ENCODE assay signal across 1 cellular context in genomic region chr2:8684885-8685696, GRCh38.
TF ChIP-seq lines count a peak whose summit lies in the region.

No MANE protein-coding gene starts in this region.

TF ChIP-seq in GM12878, 131 proteins besides CTCF, POLR2A, EP300 and RAD21 (continued from another document):
- TF ChIP-seq E4F1 (IDR thresholded peaks at IDR 0.05; ENCODE audit: borderline replicate concordance, partially characterized antibody) (no peak), POU2F2 (IDR thresholded peaks at IDR 0.05; ENCODE audit: borderline replicate concordance, low read depth, low read length) (no peak), FOXM1 (IDR thresholded peaks at IDR 0.05; ENCODE audit: low read depth, low read length) (no peak), POLR2AphosphoS5 (IDR thresholded peaks at IDR 0.05; ENCODE audit: low read length) (peak; percentile 87), RUNX3 (IDR thresholded peaks at IDR 0.05; ENCODE audit: low read length) (no peak)
- TF ChIP-seq, protein P1, sequence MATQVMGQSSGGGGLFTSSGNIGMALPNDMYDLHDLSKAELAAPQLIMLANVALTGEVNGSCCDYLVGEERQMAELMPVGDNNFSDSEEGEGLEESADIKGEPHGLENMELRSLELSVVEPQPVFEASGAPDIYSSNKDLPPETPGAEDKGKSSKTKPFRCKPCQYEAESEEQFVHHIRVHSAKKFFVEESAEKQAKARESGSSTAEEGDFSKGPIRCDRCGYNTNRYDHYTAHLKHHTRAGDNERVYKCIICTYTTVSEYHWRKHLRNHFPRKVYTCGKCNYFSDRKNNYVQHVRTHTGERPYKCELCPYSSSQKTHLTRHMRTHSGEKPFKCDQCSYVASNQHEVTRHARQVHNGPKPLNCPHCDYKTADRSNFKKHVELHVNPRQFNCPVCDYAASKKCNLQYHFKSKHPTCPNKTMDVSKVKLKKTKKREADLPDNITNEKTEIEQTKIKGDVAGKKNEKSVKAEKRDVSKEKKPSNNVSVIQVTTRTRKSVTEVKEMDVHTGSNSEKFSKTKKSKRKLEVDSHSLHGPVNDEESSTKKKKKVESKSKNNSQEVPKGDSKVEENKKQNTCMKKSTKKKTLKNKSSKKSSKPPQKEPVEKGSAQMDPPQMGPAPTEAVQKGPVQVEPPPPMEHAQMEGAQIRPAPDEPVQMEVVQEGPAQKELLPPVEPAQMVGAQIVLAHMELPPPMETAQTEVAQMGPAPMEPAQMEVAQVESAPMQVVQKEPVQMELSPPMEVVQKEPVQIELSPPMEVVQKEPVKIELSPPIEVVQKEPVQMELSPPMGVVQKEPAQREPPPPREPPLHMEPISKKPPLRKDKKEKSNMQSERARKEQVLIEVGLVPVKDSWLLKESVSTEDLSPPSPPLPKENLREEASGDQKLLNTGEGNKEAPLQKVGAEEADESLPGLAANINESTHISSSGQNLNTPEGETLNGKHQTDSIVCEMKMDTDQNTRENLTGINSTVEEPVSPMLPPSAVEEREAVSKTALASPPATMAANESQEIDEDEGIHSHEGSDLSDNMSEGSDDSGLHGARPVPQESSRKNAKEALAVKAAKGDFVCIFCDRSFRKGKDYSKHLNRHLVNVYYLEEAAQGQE (IDR thresholded peaks at IDR 0.05; ENCODE audit: low read depth, low read length), result no peak
